8 cellular contexts compared by ENCODE assay signal in genomic region chr5:151745071-151745705, GRCh38. TPM values are rescaled to one million over a fixed set of nuclear protein-coding genes. Genes with fewer than 3 reads are reported as not detected.
A peak's percentile ranks its signal among the peaks of the same experiment; 100 is the strongest.
DNase-seq lines count a peak whose midpoint lies in the region; ATAC-seq, FAIRE-seq and TF ChIP-seq lines count a peak whose summit lies in the region.

No MANE protein-coding gene starts in this region.

- FAIRE-seq in kidney (lab: Jason Lieb, UNC), result no peak

- TF ChIP-seq CTCF in AG09309 (IDR thresholded peaks at IDR 0.05; ENCODE audit: control insufficient read depth, insufficient read depth, low read depth, low read length, missing control alignments) (no peak), PC-3 (conservative IDR thresholded peaks at IDR 0.05; ENCODE audit: low read depth, low read length) (no peak), kidney (IDR thresholded peaks at IDR 0.05; ENCODE audit: borderline replicate concordance, extremely low read depth, insufficient read depth) (no peak)

- H3F3A ChIP-seq in PC-3 (ENCODE audit: low read length, unreplicated experiment), result no peaks in the 10 kb centered on the region

- H4K20me1 ChIP-seq in PC-3 (ENCODE audit: low read length), result no peaks in the 10 kb centered on the region

- H3K27ac ChIP-seq in PC-3 (ENCODE audit: low read length) (peak overlapping the region; percentile 89), kidney (ENCODE audit: low read depth in 2 of 2, low read length in 2 of 2) (peak overlapping the region in 1 of 2 donors; percentile 57), subcutaneous abdominal adipose tissue (ENCODE audit: low read depth, low read length) (peak overlapping the region; percentile 75)

- no peak overlapping the region for H2AFZ ChIP-seq in PC-3 (ENCODE audit: low read length)

- CTCF ChIA-PET in PC-3 (lab: Charles Lee), result interaction anchor here (0.6 to 1.1 kb wide), 2 partner anchors 26 to 630 kb away, joined by 4 to 13 read pairs; no protein-coding TSS in a partner anchor

- peaks cover 28% of the 10 kb centered on the region for H3K79me2 ChIP-seq in PC-3 (ENCODE audit: low read length)

- TSS peak; percentile 49 for BruUV-seq in PC-3 (replicated peaks; lab: Mats Ljungman, UMichigan)

- H3K4me3 ChIP-seq in AG09309 (ENCODE audit: control insufficient read depth, low read depth, low read length), result no peak overlapping the region
- peak overlapping the region; percentile 10; the same call in 1 of the 2 replicates for H3K4me3 ChIP-seq in PC-3 (ENCODE audit: low read length)
- H3K4me3 ChIP-seq in kidney (ENCODE audit: low read length in 2 of 2), result no peak overlapping the region
- H3K4me3 ChIP-seq in subcutaneous abdominal adipose tissue (ENCODE audit: low read depth in 1 of 5, low read length in 5 of 5), result peak overlapping the region in 1 of 5 donors; percentile 35

- no peaks in the 10 kb centered on the region for H3K27me3 ChIP-seq in PC-3 (ENCODE audit: low read length)
- no peaks in the 10 kb centered on the region for H3K27me3 ChIP-seq in subcutaneous abdominal adipose tissue (ENCODE audit: control insufficient read depth in 5 of 5, insufficient read depth in 4 of 5, low read length in 5 of 5)

- DNase-seq in AG09309 (ENCODE audit: low read depth) (peak; percentile 73), PC-3 (peak; percentile 99), astrocyte of the hippocampus (ENCODE audit: low read depth, low spot score) (peak; percentile 95), kidney (peak; percentile 86), cerebellum (ENCODE audit: low spot score) (no peak), COR-L47 (lab: John Stamatoyannopoulos, UW) (no peak)

- peak; percentile 59 for ATAC-seq in GM21381 (IDR thresholded peaks at IDR 0.05; ENCODE audit: unreplicated experiment)
- peak; percentile 85 for ATAC-seq in PC-3

- H3K4me1 ChIP-seq in PC-3 (ENCODE audit: insufficient read depth, low read length) (peaks cover 61% of the 10 kb centered on the region), kidney (ENCODE audit: control insufficient read depth in 1 of 2, insufficient read depth in 1 of 2, low read depth in 1 of 2, low read length in 2 of 2) (peaks cover 0 to 11% of the 10 kb centered on the region in 2 donors), subcutaneous abdominal adipose tissue (ENCODE audit: control insufficient read depth in 5 of 5, insufficient read depth in 5 of 5, low read length in 5 of 5) (peaks cover 16 to 68% (median 50%) of the 10 kb centered on the region in 5 donors)

- POLR2A ChIA-PET in PC-3 (lab: Charles Lee; ENCODE audit: unreplicated experiment), result interaction anchor here (0.6 to 1.0 kb wide), 2 partner anchors 26 to 46 kb away, joined by 3 to 4 read pairs; partner anchors contain the start of gene G3BP1

- peak overlapping the region; percentile 55 for H3K9ac ChIP-seq in PC-3 (ENCODE audit: low read length)
- H3K9ac ChIP-seq in kidney (ENCODE audit: low read length in 2 of 2), result no peak overlapping the region
- H3K9ac ChIP-seq in subcutaneous abdominal adipose tissue (ENCODE audit: low read length in 5 of 5), result peak overlapping the region in 3 of 5 donors; percentile 21 to 77 (median 45)

- no peaks in the 10 kb centered on the region for H3K9me2 ChIP-seq in PC-3 (replicated peaks; ENCODE audit: low read length)

- H3K36me3 ChIP-seq in PC-3 (ENCODE audit: low read depth, low read length), result peaks cover 24% of the 10 kb centered on the region
- H3K36me3 ChIP-seq in kidney (ENCODE audit: control insufficient read depth in 1 of 2, insufficient read depth in 2 of 2, low read length in 2 of 2), result peaks cover 4 to 14% of the 10 kb centered on the region in 2 donors
- peaks cover 0 to 32% (median 14%) of the 10 kb centered on the region in 5 donors for H3K36me3 ChIP-seq in subcutaneous abdominal adipose tissue (ENCODE audit: control insufficient read depth in 5 of 5, insufficient read depth in 5 of 5, low read length in 5 of 5)

- H3K4me2 ChIP-seq in PC-3 (ENCODE audit: low read length), result peak overlapping the region; percentile 61

- no peaks in the 10 kb centered on the region for H3K9me3 ChIP-seq in PC-3 (ENCODE audit: low read length)
- H3K9me3 ChIP-seq in kidney (ENCODE audit: control insufficient read depth in 1 of 2, low read length in 2 of 2), result no peaks in the 10 kb centered on the region
- H3K9me3 ChIP-seq in subcutaneous abdominal adipose tissue (ENCODE audit: control insufficient read depth in 5 of 5, low read length in 5 of 5), result no peaks in the 10 kb centered on the region

- intact Hi-C loops in PC-3 (cut with micrococcal nuclease), result loop anchor here (1.0 to 10.0 kb wide), 5 partner anchors 13 to 450 kb away; partner anchors contain the start of genes ATOX1, G3BP1 and SLC36A1
- intact Hi-C loops in kidney (cut with DNase I), result no loop called here

RNA-seq across cellular contexts. Expression of gene ATOX1, which starts 13.2 kb away (rescaled TPM):
- total RNA-seq in PC-3 (2014; rRNA removed) (81.4 and 122 TPM in 2 replicates), kidney (83.2 TPM), cerebellum (24.4 TPM)
- polyA plus RNA-seq in kidney (ENCODE audit: insufficient read depth, low read depth, low replicate concordance), result 611 TPM

RNA-seq across cellular contexts. Expression of gene G3BP1, which starts 26.6 kb away (rescaled TPM):
- total RNA-seq in PC-3 (2014; rRNA removed) (133 and 157 TPM in 2 replicates), kidney (165 TPM), cerebellum (84.3 TPM)
- polyA plus RNA-seq in kidney (ENCODE audit: insufficient read depth, low read depth, low replicate concordance), result 34.2 TPM

RNA-seq across cellular contexts. Expression of gene SPARC, which starts 58.5 kb away (rescaled TPM):
- total RNA-seq in PC-3 (2014; rRNA removed), result 0.86 and 2.7 TPM in 2 replicates
- total RNA-seq in kidney, result 637 TPM
- 581 TPM for polyA plus RNA-seq in kidney (ENCODE audit: insufficient read depth, low read depth, low replicate concordance)
- total RNA-seq in cerebellum, result 148 TPM

Comparison
In these comparisons a context has a peak if more than half of its experiments do, and no peak if none do; other contexts are left out.
1. DNase-seq: peak in AG09309 (single experiment), PC-3 (single experiment), astrocyte of the hippocampus (single experiment) and kidney (single experiment); none in cerebellum (single experiment) and COR-L47 (single experiment).
2. H3K9ac ChIP-seq: peak in PC-3 (single experiment) and subcutaneous abdominal adipose tissue (3 of 5); none in kidney (0 of 2).
3. RNA of gene SPARC, which starts 58.5 kb away (total RNA-seq): 637 TPM in kidney (single experiment) and 148 TPM in cerebellum (single experiment); 0.86 to 2.7 TPM in PC-3; every median in the first group is over 10 times any median in the second.